17 cellular contexts compared by ENCODE assay signal in the genomic region with DNA sequence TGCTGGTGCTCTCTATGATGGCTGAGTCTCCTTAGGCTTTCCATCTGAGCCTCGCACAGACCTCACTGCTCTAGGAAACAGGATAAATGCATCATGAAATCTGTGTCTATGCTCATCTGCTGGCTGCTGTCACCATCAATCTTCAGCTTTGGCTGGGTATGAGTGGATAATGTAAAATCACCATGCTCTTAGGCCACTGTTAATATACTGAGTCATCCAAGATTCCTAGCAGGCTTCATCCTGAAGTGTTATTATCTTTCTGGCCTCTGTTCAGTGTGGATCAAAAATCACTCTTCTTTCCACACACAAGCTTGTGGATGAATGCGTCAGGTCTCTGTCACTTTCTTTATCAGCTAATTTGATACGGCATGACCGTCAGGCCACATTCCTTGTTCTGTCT.
"Had no signal": no experiment of that assay in that cellular context is flagged by ENCODE, and none has a peak within 500 bp of the region (broad histone marks: within the 10 kb centered on the region; RNA-seq: fewer than 3 reads in every experiment).

No MANE protein-coding gene starts in this region.

- H3K27me3 ChIP-seq: thyroid gland had no signal

- H3K36me3 ChIP-seq: esophagus squamous epithelium, thyroid gland had no signal

- ATAC-seq: activated CD8-positive, alpha-beta T cell treated with anti-CD3 and anti-CD28 coated beads for 36 hours; activated naive CD4-positive, alpha-beta T cell treated with anti-CD3 and anti-CD28 coated beads, Interleukin-2, amount 50 U/mL, for 72 hours; left colon; naive thymus-derived CD8-positive, alpha-beta T cell; stimulated activated effector memory CD8-positive, alpha-beta T cell treated with anti-CD3 and anti-CD28 coated beads, Interleukin-12 subunit alpha, Interleukin-12 subunit beta, amount 100 ng/mL, for 72 hours had no signal

- DNase-seq: activated CD4-positive, alpha-beta T cell treated with anti-CD3 and anti-CD28 coated beads for 4 hours; activated CD8-positive, alpha-beta T cell treated with anti-CD3 and anti-CD28 coated beads for 36 hours; activated gamma-delta T cell; activated T-cell treated with anti-CD3 and anti-CD28 coated beads, Interleukin-2, amount 50 U/mL, for 48 hours; amygdala; cortex of kidney; effector CD8-positive, alpha-beta T cell; esophagus squamous epithelium; foreskin fibroblast; head of caudate nucleus; left colon; mammary epithelial cell; naive thymus-derived CD8-positive, alpha-beta T cell; thyroid gland had no signal

- H3K9me3 ChIP-seq: esophagus squamous epithelium, thyroid gland had no signal

- H3K4me3 ChIP-seq: esophagus squamous epithelium, thyroid gland had no signal

- H3K4me1 ChIP-seq: esophagus squamous epithelium, parathyroid adenoma, thyroid gland had no signal

- H2AFZ ChIP-seq: parathyroid adenoma had no signal

- H3K27ac ChIP-seq: esophagus squamous epithelium, parathyroid adenoma, thyroid gland had no signal

- H3K9ac ChIP-seq: parathyroid adenoma had no signal
